Comparison of ENCODE assay signal across 8 cellular contexts in genomic region chr7:55951637-55952351, GRCh38. TPM values are rescaled to one million over a fixed set of nuclear protein-coding genes. Genes with fewer than 3 reads are reported as not detected.
DNase-seq lines count a peak whose midpoint lies in the region; TF ChIP-seq lines count a peak whose summit lies in the region.

Gene MRPS17 (plus strand): TSS chr7:55951877. CDS start chr7:55953196, 1,319 bp downstream.

- H3K9me2 ChIP-seq in SK-N-SH, result no peaks in the 10 kb centered on the region

- CTCF ChIA-PET in SK-N-SH (lab: Yijun Ruan, JAX), result interaction anchor here (2.6 kb wide), 1 partner anchor 12 kb away, joined by 19 read pairs; the partner anchor contains the start of gene NIPSNAP2

- H3K36me3 Mint-ChIP-seq in HFFc6 (ENCODE audit: low read depth), result peaks cover 27% of the 10 kb centered on the region

- TF ChIP-seq EP300 in SK-N-SH (IDR thresholded peaks at IDR 0.05; ENCODE audit: borderline replicate concordance in 1 of 2, low read depth in 1 of 2, low read length in 1 of 2), result no peak

- peak; percentile 16; the same call in 1 of the 2 replicates for TF ChIP-seq RAD21 in SK-N-SH (IDR thresholded peaks at IDR 0.05; ENCODE audit: low read length)

- H3K4me2 ChIP-seq in SK-N-SH, result peak within 1 kb of the TSS; percentile 87

- no peaks in the 10 kb centered on the region for H3K9me3 ChIP-seq in SK-N-SH

- H2AFZ ChIP-seq in SK-N-SH (ENCODE audit: low read depth), result peak within 1 kb of the TSS; percentile 99

- H3K4me1 Mint-ChIP-seq in HFFc6 (ENCODE audit: low read depth), result 0 out of 2 replicates have a peak, but pooled peaks cover 5% of the 10 kb centered on the region

- no peaks in the 10 kb centered on the region for H3K27me3 ChIP-seq in GM06990 (replicated peaks; ENCODE audit: control insufficient read depth, insufficient read depth, low read length)
- H3K27me3 ChIP-seq in SK-N-SH (ENCODE audit: insufficient read depth), result no peaks in the 10 kb centered on the region

- H3K27ac ChIP-seq in SK-N-SH (ENCODE audit: low read depth in 2 of 2, low read length in 1 of 2) (peak within 1 kb of the TSS; percentile 30 to 35; a peak in 2 of 4 replicates), temporal lobe (ENCODE audit: low read depth, low read length) (peak within 1 kb of the TSS; percentile 45)

- H3K36me3 ChIP-seq in GM06990 (ENCODE audit: control insufficient read depth, insufficient read depth, low read length), result peaks cover 5% of the 10 kb centered on the region
- H3K36me3 ChIP-seq in SK-N-SH (replicated peaks in 1 of 2; ENCODE audit: control insufficient read depth in 1 of 2, insufficient read depth in 2 of 2, low read length in 1 of 2), result peaks cover 12 to 27% of the 10 kb centered on the region in 2 experiments

- H3F3A ChIP-seq in SK-N-SH (replicated peaks; ENCODE audit: insufficient read depth), result peaks cover 7% of the 10 kb centered on the region

- under 1% methylated on average over 48 of the region's 53 CpGs for WGBS in SK-N-SH (ENCODE audit: low lambda C conversion rate)

- TF ChIP-seq CTCF in GM06990 (IDR thresholded peaks at IDR 0.05; ENCODE audit: insufficient read depth, low read length, poor library complexity, severe bottlenecking) (no peak), HFFc6 (IDR thresholded peaks at IDR 0.05) (no peak), NB4 (IDR thresholded peaks at IDR 0.05; ENCODE audit: low read depth, low read length) (no peak), SK-N-SH (IDR thresholded peaks at IDR 0.05) (no peak; the same call in 1 of the 2 replicates)

- TF ChIP-seq POLR2A in NB4 (IDR thresholded peaks at IDR 0.05; ENCODE audit: extremely low read depth, insufficient read length), result peak; percentile 96

- peaks cover 0 to 6% of the 10 kb centered on the region in 2 experiments; a peak in 2 of 4 replicates for H3K4me1 ChIP-seq in SK-N-SH (ENCODE audit: control insufficient read depth in 1 of 2, insufficient read depth in 2 of 2, low read depth in 1 of 2, low read length in 1 of 2)

- peaks cover 5% of the 10 kb centered on the region for H3K27me3 Mint-ChIP-seq in HFFc6 (ENCODE audit: insufficient read depth)

- H3K4me3 ChIP-seq in GM06990 (replicated peaks; ENCODE audit: low read depth, low read length), result peak within 1 kb of the TSS; percentile 96
- H3K4me3 ChIP-seq in NB4 (ENCODE audit: low read depth, low read length), result peak within 1 kb of the TSS; percentile 100
- H3K4me3 ChIP-seq in SK-N-SH (ENCODE audit: low read depth in 2 of 2, low read length in 1 of 2), result peak within 1 kb of the TSS; percentile 81 to 96

- POLR2A ChIA-PET in SK-N-SH (lab: Yijun Ruan, JAX), result no interaction called here

- H3K4me3 Mint-ChIP-seq in HFFc6, result peak within 1 kb of the TSS; percentile 99

- H3K79me2 ChIP-seq in SK-N-SH (ENCODE audit: insufficient read depth), result peaks cover 25% of the 10 kb centered on the region

- H3K27ac Mint-ChIP-seq in HFFc6, result peak within 1 kb of the TSS; percentile 92

- peak within 1 kb of the TSS; percentile 82 for H3K9ac ChIP-seq in SK-N-SH

- H3K9me3 Mint-ChIP-seq in HFFc6, result peaks cover under 1% of the 10 kb centered on the region; the same call in 1 of the 2 replicates

- DNase-seq in GM06990 (ENCODE audit: extremely low read depth, insufficient read length) (peak; percentile 94), HFFc6 (peak; percentile 70), NB4 (ENCODE audit: low read depth) (peak; percentile 95), SK-N-SH (peak; percentile 99), globus pallidus (ENCODE audit: low spot score) (peak; percentile 79), nucleus accumbens (lab: John Stamatoyannopoulos, UW) (peak; percentile 50 to 96 (median 85))
- DNase-seq in activated naive CD4-positive, alpha-beta T cell treated with anti-CD3 and anti-CD28 coated beads, Interleukin-2, amount 50 U/mL, for 16 hours, result peak; percentile 94

- H4K20me1 ChIP-seq in SK-N-SH (ENCODE audit: insufficient read depth), result no peaks in the 10 kb centered on the region

TF ChIP-seq in SK-N-SH, 30 proteins besides CTCF, POLR2A, EP300 and RAD21 (continues in another document):
- TF ChIP-seq MEF2A (IDR thresholded peaks at IDR 0.05; ENCODE audit: borderline replicate concordance, low read depth) (no peak), MAX (IDR thresholded peaks at IDR 0.05; ENCODE audit: low read depth) (peak; percentile 92), SIN3A (IDR thresholded peaks at IDR 0.05; ENCODE audit: borderline replicate concordance, low read depth, low read length) (peak; percentile 92), SMC3 (IDR thresholded peaks at IDR 0.05; ENCODE audit: low read depth, low read length) (no peak), FOXM1 (IDR thresholded peaks at IDR 0.05; ENCODE audit: low read depth) (no peak), GATA2 (CRISPR knock-in tag; IDR thresholded peaks at IDR 0.05) (no peak), RFX5 (IDR thresholded peaks at IDR 0.05; ENCODE audit: low read length) (no peak), NRF1 (IDR thresholded peaks at IDR 0.05; ENCODE audit: low read depth, low read length) (0 out of 2 replicates have a peak, but pooled peaks have one; percentile 14), CHD2 (IDR thresholded peaks at IDR 0.05; ENCODE audit: low read length, partially characterized antibody) (peak; percentile 86), RCOR1 (IDR thresholded peaks at IDR 0.05; ENCODE audit: low read length) (peak; percentile 45; the same call in 1 of the 2 replicates), TEAD4 (IDR thresholded peaks at IDR 0.05; ENCODE audit: borderline replicate concordance, insufficient read depth) (no peak), USF1 (IDR thresholded peaks at IDR 0.05; ENCODE audit: borderline replicate concordance, low read depth) (0 out of 2 replicates have a peak, but pooled peaks have one; percentile 36), MXI1 (IDR thresholded peaks at IDR 0.05; ENCODE audit: low read depth, low read length) (peak; percentile 99), PBX3 (IDR thresholded peaks at IDR 0.05) (no peak), USF2 (IDR thresholded peaks at IDR 0.05; ENCODE audit: borderline replicate concordance, low read depth, low read length) (no peak), REST (IDR thresholded peaks at IDR 0.05; ENCODE audit: low read depth, low read length) (peak; percentile 57; the same call in 1 of the 2 replicates), RXRA (IDR thresholded peaks at IDR 0.05; ENCODE audit: borderline replicate concordance, low read depth) (no peak), EZH2phosphoT487 (IDR thresholded peaks at IDR 0.05; ENCODE audit: borderline replicate concordance, low read depth) (no peak)

RNA-seq across cellular contexts. Expression of gene MRPS17, which starts in this region (rescaled TPM):
- total RNA-seq in HFFc6 (2021; fragmentation: NEBNext Ultra II Directional; extraction: Animal tissue kit (Norgen Biotek cat#: 25700)), result 10 to 100 TPM; 14.5 to 20.1 (median 16.2) TPM
- polyA plus RNA-seq in SK-N-SH (2012; rRNA removed), result 17.4 and 19.2 TPM in 2 replicates
- polyA plus RNA-seq in SK-N-SH (2012; cell fraction: cytosol; rRNA removed), result 24.1 and 26.7 TPM in 2 replicates
- polyA plus RNA-seq in SK-N-SH (2012; cell fraction: nucleus; rRNA removed), result 5.9 and 6.6 TPM in 2 replicates
- 13.8 TPM for total RNA-seq in temporal lobe

Comparison
In these comparisons a context has a peak if more than half of its experiments do, and no peak if none do; other contexts are left out.
1. Peak in every context shown above with its lines: DNase-seq, H3K4me3 ChIP-seq and H3K27ac ChIP-seq.